In the genomic region with DNA sequence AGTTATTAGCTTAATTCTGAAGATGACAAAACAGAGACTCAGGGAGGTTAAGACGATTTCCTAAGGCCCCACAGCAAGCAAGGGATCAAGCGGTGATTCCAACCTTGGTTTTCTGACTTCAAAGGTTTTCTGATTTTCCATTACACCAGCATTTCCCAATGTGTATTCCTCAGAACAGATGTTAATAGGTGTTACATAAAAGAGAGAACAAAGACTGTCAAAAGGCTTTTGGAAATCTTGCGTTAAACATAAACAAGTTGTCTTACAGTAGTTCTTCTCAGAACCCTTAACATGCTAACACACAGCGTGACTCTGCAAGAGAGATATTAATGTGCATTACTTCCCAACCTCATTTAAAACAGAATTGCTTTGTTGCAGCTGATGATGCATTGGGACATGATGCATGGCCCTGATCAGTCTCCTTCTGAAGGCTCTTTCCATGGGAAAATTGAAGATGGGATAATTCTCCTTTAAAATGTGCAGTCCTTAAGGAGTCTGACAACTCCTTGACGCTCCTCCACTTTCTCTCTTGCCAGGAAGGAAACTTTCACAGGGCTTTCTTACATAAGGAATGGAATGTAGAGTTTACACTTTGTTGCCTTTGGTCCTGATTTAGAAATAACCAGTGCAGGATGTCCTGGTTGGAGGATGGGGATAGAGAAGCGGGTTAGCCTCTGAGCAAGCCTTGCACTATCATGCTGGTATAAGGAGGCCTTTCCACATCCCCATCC, we compare ENCODE assay signal across 27 cellular contexts. TPM values are rescaled to one million over a fixed set of nuclear protein-coding genes. Genes with fewer than 3 reads are reported as not detected.
A peak's percentile ranks its signal among the peaks of the same experiment; 100 is the strongest.
DNase-seq lines count a peak whose midpoint lies in the region; ATAC-seq, FAIRE-seq and TF ChIP-seq lines count a peak whose summit lies in the region.
"Had no signal": no experiment of that assay in that cellular context is flagged by ENCODE, and none has a peak within 500 bp of the region (broad histone marks: within the 10 kb centered on the region; RNA-seq: fewer than 3 reads in every experiment).

No MANE protein-coding gene starts in this region.

- H3K4me1 ChIP-seq in A549, result peaks cover 61% of the 10 kb centered on the region
- H3K4me1 ChIP-seq in prostate gland (replicated peaks), result no peaks in the 10 kb centered on the region
- H3K4me1 ChIP-seq: adrenal gland had no signal

- peak overlapping the region; percentile 65 to 79 for H3K27ac ChIP-seq in A549
- peak overlapping the region; percentile 16 to 28 for H3K27ac ChIP-seq in prostate gland
- H3K27ac ChIP-seq: brain microvascular endothelial cell, HL-60, thyroid gland had no signal

- no peaks in the 10 kb centered on the region for H3K9me3 ChIP-seq in A549
- H3K9me3 ChIP-seq in prostate gland, result no peaks in the 10 kb centered on the region
- H3K9me3 ChIP-seq: adrenal gland, BE2C, thyroid gland had no signal

- peak; percentile 94 for FAIRE-seq in A549 (lab: Jason Lieb, UNC)

- TF ChIP-seq EP300 in A549 (IDR thresholded peaks at IDR 0.05), result no peak

- TF ChIP-seq POLR2A in A549 (IDR thresholded peaks at IDR 0.05; ENCODE audit: low read length) (no peak), prostate gland (IDR thresholded peaks at IDR 0.05) (no peak)

- H3K36me3 Mint-ChIP-seq in activated B cell treated with CpG ODN at 0.5 μM for 24 hours (ENCODE audit: low read depth), result no peaks in the 10 kb centered on the region
- H3K36me3 Mint-ChIP-seq: stimulated activated memory B cell treated with anti-CD40 and anti-IgM and Interleukin-4, amounts not matched to agents 10 μg/mL and 1 μg/mL and 100 μg/mL, for 72 hours had no signal

- H3K4me3 Mint-ChIP-seq in activated B cell treated with CpG ODN at 0.5 μM for 24 hours, result no peak overlapping the region
- H3K4me3 Mint-ChIP-seq: activated T-cell treated with anti-CD3 and anti-CD28 coated beads, Interleukin-2, amount 50 U/mL, for 24 hours; stimulated activated memory B cell treated with anti-CD40 and anti-IgM and Interleukin-4, amounts not matched to agents 10 μg/mL and 1 μg/mL and 100 μg/mL, for 72 hours; T-helper 1 cell treated with Interleukin-12 subunit alpha and Interleukin-12 subunit beta and Interleukin-4 antibody, amounts not matched to agents 30 μg/mL and 1 μg/mL, for 36 hours had no signal

- TF ChIP-seq CTCF in A549 (IDR thresholded peaks at IDR 0.05) (no peak), activated B cell treated with CpG ODN at 0.5 μM for 24 hours (IDR thresholded peaks at IDR 0.05) (no peak), fibroblast of pulmonary artery (IDR thresholded peaks at IDR 0.05; ENCODE audit: low read length, missing control alignments) (no peak), prostate gland (IDR thresholded peaks at IDR 0.05) (no peak)

- H3K4me2 ChIP-seq in A549, result no peak overlapping the region
- H3K4me2 ChIP-seq: smooth muscle cell had no signal

- H3K27ac Mint-ChIP-seq in activated B cell treated with CpG ODN at 0.5 μM for 24 hours, result peak overlapping the region; percentile 24
- H3K27ac Mint-ChIP-seq: activated T-cell treated with anti-CD3 and anti-CD28 coated beads, Interleukin-2, amount 50 U/mL, for 24 hours; T-helper 1 cell treated with Interleukin-12 subunit alpha and Interleukin-12 subunit beta and Interleukin-4 antibody, amounts not matched to agents 30 μg/mL and 1 μg/mL, for 36 hours had no signal

- no peak for DNase-seq in A549 (ENCODE audit: low read depth in 1 of 2, low spot score in 1 of 2)
- no peak for DNase-seq in activated B cell treated with CpG ODN at 0.5 μM for 24 hours
- DNase-seq in fibroblast of pulmonary artery (ENCODE audit: low read depth), result peak; percentile 47
- no peak for DNase-seq in prostate gland (ENCODE audit: low spot score)
- DNase-seq in activated T-cell treated with anti-CD3 and anti-CD28 coated beads, Interleukin-2, amount 50 U/mL, for 1 hour, result no peak
- DNase-seq in RPMI8226, result no peak
- DNase-seq in NOMO-1 (lab: John Stamatoyannopoulos, UW; ENCODE audit: unreplicated experiment in 2 of 2), result no peak
- DNase-seq: 8988T; activated CD4-positive, alpha-beta T cell treated with anti-CD3 and anti-CD28 coated beads for 4 hours; activated CD8-positive, alpha-beta memory T cell treated with anti-CD3 and anti-CD28 coated beads for 24 hours; activated T-cell treated with anti-CD3 and anti-CD28 coated beads, Interleukin-2, amount 50 U/mL, for 24 hours; adrenal gland; BE2C; brain microvascular endothelial cell; effector CD8-positive, alpha-beta T cell; H7; NCI-H1092 treated with DMSO at 0.1 percent for 48 hours; NCI-H187 treated with DMSO at 0.1 percent for 48 hours; NCI-H69; stimulated activated CD4-positive, alpha-beta T cell treated with anti-CD3 and anti-CD28 coated beads, Interleukin-2, amount 100 ng/mL, for 24 hours; thyroid gland had no signal

- POLR2A ChIA-PET in A549 (lab: Yijun Ruan, JAX) (no interaction called here), activated B cell treated with CpG ODN at 0.5 μM for 24 hours (lab: Charles Lee) (interaction anchor here (0.6 to 1.3 kb wide), 3 partner anchors 22 to 1153 kb away, joined by 3 to 7 read pairs (median 3); a partner anchor contains a TSS)

- H3K27me3 ChIP-seq in prostate gland (replicated peaks; ENCODE audit: insufficient read depth), result no peaks in the 10 kb centered on the region
- H3K27me3 ChIP-seq: adrenal gland, BE2C, brain microvascular endothelial cell, thyroid gland had no signal

- H3K9me3 Mint-ChIP-seq in activated B cell treated with CpG ODN at 0.5 μM for 24 hours, result no peaks in the 10 kb centered on the region
- H3K9me3 Mint-ChIP-seq: activated T-cell treated with anti-CD3 and anti-CD28 coated beads, Interleukin-2, amount 50 U/mL, for 24 hours; stimulated activated memory B cell treated with anti-CD40 and anti-IgM and Interleukin-4, amounts not matched to agents 10 μg/mL and 1 μg/mL and 100 μg/mL, for 72 hours; T-helper 1 cell treated with Interleukin-12 subunit alpha and Interleukin-12 subunit beta and Interleukin-4 antibody, amounts not matched to agents 30 μg/mL and 1 μg/mL, for 36 hours had no signal

- intact Hi-C loops in activated B cell treated with CpG ODN at 0.5 μM for 24 hours (cut with micrococcal nuclease), result no loop called here
- intact Hi-C loops in prostate gland (cut with DNase I), result loop anchor here (10.0 kb wide), 1 partner anchor 148 kb away; no protein-coding TSS in a partner anchor

- WGBS in A549 (ENCODE audit: missing lambda C conversion rate), result 88% methylated on average over 6 of the region's 6 CpGs
- 77% methylated on average over 6 of the region's 6 CpGs for WGBS in prostate gland

- peaks cover 36% of the 10 kb centered on the region for H3K4me1 Mint-ChIP-seq in activated B cell treated with CpG ODN at 0.5 μM for 24 hours

- H3K36me3 ChIP-seq in prostate gland, result no peaks in the 10 kb centered on the region
- H3K36me3 ChIP-seq: adrenal gland, BE2C, brain microvascular endothelial cell, thyroid gland had no signal

- no peak for TF ChIP-seq RAD21 in A549 (conservative IDR thresholded peaks at IDR 0.05 in 1 of 2, IDR thresholded peaks at IDR 0.05 in 1 of 2)

- no peak overlapping the region for H3K4me3 ChIP-seq in A549
- H3K4me3 ChIP-seq in fibroblast of pulmonary artery (replicated peaks; ENCODE audit: low read depth, low read length), result no peak overlapping the region
- H3K4me3 ChIP-seq in prostate gland, result no peak overlapping the region
- H3K4me3 ChIP-seq: adrenal gland, lung, smooth muscle cell, thyroid gland had no signal

- CTCF ChIA-PET in A549 (lab: Yijun Ruan, JAX) (interaction anchor here (0.8 to 2.0 kb wide), 7 partner anchors 9 to 159 kb away, joined by 3 to 8 read pairs (median 3); no protein-coding TSS in a partner anchor), activated B cell treated with CpG ODN at 0.5 μM for 24 hours (lab: Charles Lee) (interaction anchor here (1.0 kb wide), 1 partner anchor 22 kb away, joined by 3 read pairs; no protein-coding TSS in a partner anchor)

- ATAC-seq in A549 (no peak), activated B cell treated with CpG ODN at 0.5 μM for 24 hours (ENCODE audit: low read depth) (no peak), GM21367 (IDR thresholded peaks at IDR 0.05; ENCODE audit: unreplicated experiment) (no peak)
- ATAC-seq: stimulated activated memory B cell treated with anti-CD40 and anti-IgM and Interleukin-4, amounts not matched to agents 10 μg/mL and 1 μg/mL and 100 μg/mL, for 72 hours had no signal

- H3K27me3 Mint-ChIP-seq in activated B cell treated with CpG ODN at 0.5 μM for 24 hours, result no peaks in the 10 kb centered on the region
- H3K27me3 Mint-ChIP-seq: stimulated activated memory B cell treated with anti-CD40 and anti-IgM and Interleukin-4, amounts not matched to agents 10 μg/mL and 1 μg/mL and 100 μg/mL, for 72 hours had no signal

TF ChIP-seq in A549, 52 proteins besides CTCF, POLR2A, EP300 and RAD21:
- no peak for TF ChIP-seq FOSB (CRISPR knock-in tag; IDR thresholded peaks at IDR 0.05)
- TF ChIP-seq FOSL2 (IDR thresholded peaks at IDR 0.05), result no peak
- TF ChIP-seq FOSL2 (CRISPR knock-in tag; IDR thresholded peaks at IDR 0.05), result no peak
- TF ChIP-seq SREBF2 (IDR thresholded peaks at IDR 0.05), result no peak
- no peak for TF ChIP-seq RARB (CRISPR knock-in tag; IDR thresholded peaks at IDR 0.05)
TF ChIP-seq in A549: peak in this region for 0.

RNA-seq across cellular contexts. Expression of a gene that starts 21.5 kb away (rescaled TPM):
- polyA plus RNA-seq in A549 (2011; rRNA removed) (50.9 and 54.7 TPM in 2 replicates), A549 (2017; fragmentation: RNase III; extraction: RNeasy Plus Mini Kit Qiagen cat#74134 plus additional on column Dnase treatment) (16.9 to 25.9 TPM (median 22.5 TPM) in 3 replicates)
- 15.3 and 22.2 TPM in 2 replicates for polyA plus RNA-seq in A549 (2012; cell fraction: cytosol; rRNA removed)
- 8.6 and 12.5 TPM in 2 replicates for polyA plus RNA-seq in A549 (2012; cell fraction: nucleus; rRNA removed)
- 24.2 and 38.4 TPM in 2 replicates for polyA minus RNA-seq in A549 (2011; rRNA and poly(A)+ RNA removed)
- total RNA-seq in activated B cell treated with CpG ODN at 0.5 μM for 24 hours (45.5 and 46.3 TPM in 2 replicates), prostate gland (10 to 100 TPM in 1 of 2 donors, 1 to 10 TPM in 1; 8.7 to 55.0 TPM)
